Comparison of ENCODE assay signal across 21 cellular contexts in the genomic region with DNA sequence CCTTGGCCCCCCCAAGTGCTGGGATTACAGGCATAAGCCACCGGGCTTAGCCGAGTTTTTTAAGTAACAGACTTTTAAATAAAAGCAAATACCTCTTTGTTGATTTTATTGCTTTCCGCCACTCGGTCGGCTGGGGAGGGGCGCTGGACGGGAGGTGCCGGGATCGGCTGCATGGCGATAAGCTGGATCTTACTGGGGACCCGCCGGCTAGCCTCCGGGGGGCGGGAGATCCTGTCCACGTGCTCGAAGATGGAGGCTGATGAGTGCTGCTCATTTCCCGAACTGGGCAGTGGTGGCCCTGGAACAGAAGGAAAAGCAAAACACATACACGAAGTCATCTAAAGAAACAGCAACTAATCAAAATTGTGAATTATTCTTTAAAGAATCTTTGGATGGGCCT.
DNase-seq lines count a peak whose midpoint lies in the region; ATAC-seq, FAIRE-seq and TF ChIP-seq lines count a peak whose summit lies in the region.
"Had no signal": no experiment of that assay in that cellular context is flagged by ENCODE, and none has a peak within 500 bp of the region (broad histone marks: within the 10 kb centered on the region; RNA-seq: fewer than 3 reads in every experiment).

No MANE protein-coding gene starts in this region.

- H3K27me3 Mint-ChIP-seq in endothelial cell (ENCODE audit: unreplicated experiment): no peaks in the 10 kb centered on the region

- no peak overlapping the region for H2BK120ac ChIP-seq in neuronal stem cell (ENCODE audit: low read depth, low read length)

- H3K9ac ChIP-seq in K562 (ENCODE audit: insufficient read depth in 1 of 2, low read depth in 2 of 2, low read length in 2 of 2) (peak overlapping the region in 1 of 2 experiments; percentile 57; a peak in 1 of 4 replicates), neuronal stem cell (ENCODE audit: low read depth, low read length, poor library complexity) (no peak overlapping the region)
- H3K9ac ChIP-seq: BLaER1 had no signal

- H3K27me3 ChIP-seq in K562 (ENCODE audit: control insufficient read depth in 2 of 2, insufficient read depth in 2 of 2, low read length in 2 of 2) (peaks cover 39 to 70% of the 10 kb centered on the region in 2 experiments), neuronal stem cell (ENCODE audit: control insufficient read depth in 3 of 3, insufficient read depth in 3 of 3, low read depth in 1 of 3, low read length in 3 of 3) (no peaks in the 10 kb centered on the region)
- H3K27me3 ChIP-seq: BE2C, BLaER1 had no signal

- H2AFZ ChIP-seq in K562 (ENCODE audit: low read depth, low read length) (peak overlapping the region; percentile 57), neuronal stem cell (ENCODE audit: low read length) (no peak overlapping the region)

- H2BK12ac ChIP-seq in neuronal stem cell (ENCODE audit: low read length): no peak overlapping the region

- peaks cover 18% of the 10 kb centered on the region for H3K36me3 Mint-ChIP-seq in endothelial cell (ENCODE audit: low read depth, unreplicated experiment)
- H3K36me3 Mint-ChIP-seq: CD14-positive monocyte; CD4-positive, alpha-beta memory T cell; CD4-positive, CD25-positive, alpha-beta regulatory T cell; CD8-positive, alpha-beta memory T cell had no signal

- no peaks in the 10 kb centered on the region for H3K79me2 ChIP-seq in K562 (ENCODE audit: control insufficient read depth, insufficient read depth, low read length)

- no peak for TF ChIP-seq RAD21 in K562 (CRISPR knock-in tag; conservative IDR thresholded peaks at IDR 0.05 in 1 of 2, IDR thresholded peaks at IDR 0.05 in 1 of 2)

- H3K9me3 Mint-ChIP-seq in endothelial cell (ENCODE audit: unreplicated experiment): no peaks in the 10 kb centered on the region
- H3K9me3 Mint-ChIP-seq: CD14-positive monocyte; CD4-positive, alpha-beta memory T cell; CD4-positive, CD25-positive, alpha-beta regulatory T cell; CD8-positive, alpha-beta memory T cell had no signal

- no peak overlapping the region for H3K23ac ChIP-seq in neuronal stem cell (ENCODE audit: low read depth, low read length, poor library complexity)

- CTCF ChIA-PET in K562 (lab: Yijun Ruan, JAX; ENCODE audit: low intra/inter-chr PET ratio): no interaction called here

- no peak overlapping the region for H3K27ac ChIP-seq in K562 (ENCODE audit: extremely low read depth, low read depth, low read length)
- H3K27ac ChIP-seq in neuronal stem cell (replicated peaks; ENCODE audit: low read length): no peak overlapping the region
- H3K27ac ChIP-seq: BLaER1 had no signal

- H4K20me1 ChIP-seq in K562 (replicated peaks; ENCODE audit: control insufficient read depth, insufficient read depth, low read length): no peaks in the 10 kb centered on the region
- H4K20me1 ChIP-seq: BLaER1 had no signal

- no peak overlapping the region for H3K18ac ChIP-seq in neuronal stem cell (ENCODE audit: low read length)

- no TSS peak for BruUV-seq in K562 (replicated peaks; lab: Mats Ljungman, UMichigan)

- POLR2A ChIA-PET in K562 (lab: Yijun Ruan, JAX): interaction anchor here (0.7 to 2.0 kb wide), 3 partner anchors 15 to 70 kb away, joined by 3 to 5 read pairs (median 4); no protein-coding TSS in a partner anchor

- H3K27ac Mint-ChIP-seq in endothelial cell (ENCODE audit: unreplicated experiment): peak overlapping the region; percentile 36

- no peak overlapping the region for H4K91ac ChIP-seq in neuronal stem cell (ENCODE audit: low read depth, low read length, poor library complexity)

- TF ChIP-seq EP300 in K562 (IDR thresholded peaks at IDR 0.05; ENCODE audit: low read length): no peak

- TF ChIP-seq CTCF in K562 (IDR thresholded peaks at IDR 0.05 in 2 of 3, conservative IDR thresholded peaks at IDR 0.05 in 1 of 3; ENCODE audit: insufficient read depth in 2 of 3, low read depth in 1 of 3, low read length in 3 of 3) (no peak), endothelial cell (IDR thresholded peaks at IDR 0.05; ENCODE audit: unreplicated experiment) (no peak)

- in situ Hi-C loops in K562 (cut with MboI): no loop called here

- H3K4me1 ChIP-seq in K562 (replicated peaks in 1 of 2; ENCODE audit: control insufficient read depth in 2 of 2, insufficient read depth in 2 of 2, low read length in 2 of 2) (peaks cover 3 to 18% of the 10 kb centered on the region in 2 experiments; a peak in 4 of 5 replicates), neuronal stem cell (ENCODE audit: control insufficient read depth in 2 of 2, insufficient read depth in 1 of 2, low read depth in 1 of 2, low read length in 2 of 2) (peaks cover 0 to 3% of the 10 kb centered on the region in 2 donors)
- H3K4me1 ChIP-seq: BE2C, BLaER1 had no signal

- DNase-seq in K562 (ENCODE audit: extremely low read depth in 1 of 4, low spot score in 3 of 4): peak; percentile 49 to 61 (median 54)
- no peak for DNase-seq in endothelial cell (ENCODE audit: low spot score)
- DNase-seq in neuronal stem cell (ENCODE audit: low spot score): no peak
- DNase-seq in DMS 273 (lab: John Stamatoyannopoulos, UW; ENCODE audit: unreplicated experiment): no peak
- no peak for DNase-seq in RKO (ENCODE audit: low spot score)
- DNase-seq: 8988T; ACHN; BE2C; C1 segment of cervical spinal cord; CD4-positive, alpha-beta memory T cell; CD4-positive, CD25-positive, alpha-beta regulatory T cell; CD8-positive, alpha-beta memory T cell; COR-L47; GDM1 had no signal

- H3K4me2 ChIP-seq in K562 (ENCODE audit: insufficient read depth, low read length) (peak overlapping the region; percentile 54; the same call in 1 of the 2 replicates), neuronal stem cell (ENCODE audit: insufficient read depth, low read length, poor library complexity, severe bottlenecking) (no peak overlapping the region)
- H3K4me2 ChIP-seq: BLaER1 had no signal

- no peak overlapping the region for H2BK5ac ChIP-seq in neuronal stem cell (ENCODE audit: low read length)

- no peaks in the 10 kb centered on the region for H3K9me1 ChIP-seq in K562 (ENCODE audit: control insufficient read depth, insufficient read depth, low read length)

- no peaks in the 10 kb centered on the region for H3K79me1 ChIP-seq in neuronal stem cell (ENCODE audit: low read depth, low read length)

- H3K4me1 Mint-ChIP-seq in endothelial cell (ENCODE audit: unreplicated experiment): no peaks in the 10 kb centered on the region

- no peak overlapping the region for H3K4me3 Mint-ChIP-seq in endothelial cell (ENCODE audit: unreplicated experiment)
- H3K4me3 Mint-ChIP-seq: CD14-positive monocyte; CD4-positive, CD25-positive, alpha-beta regulatory T cell; CD8-positive, alpha-beta memory T cell had no signal

- no peak overlapping the region for H3K4me3 ChIP-seq in K562
- no peak overlapping the region for H3K4me3 ChIP-seq in neuronal stem cell (ENCODE audit: low read length in 2 of 2)
- H3K4me3 ChIP-seq: BLaER1, GM12878 had no signal

- H3K14ac ChIP-seq in neuronal stem cell (ENCODE audit: low read length): peak overlapping the region; percentile 47

- no peak for FAIRE-seq in K562 (lab: Jason Lieb, UNC)
- FAIRE-seq: A204.1, GM12878, GM12892, GM18507 had no signal

- H2AK5ac ChIP-seq in neuronal stem cell (ENCODE audit: low read depth, low read length): no peak overlapping the region

- WGBS in K562 (ENCODE audit: insufficient coverage, low coverage, missing lambda C conversion rate): 3% methylated on average over 18 of the region's 18 CpGs
- WGBS in neuronal stem cell (ENCODE audit: extremely low coverage in 2 of 2, insufficient read length in 2 of 2, insufficient replicate concordance in 1 of 2), 2 donors: no CpG with 5 or more reads among the region's 18 CpGs

- no peaks in the 10 kb centered on the region for H3K36me3 ChIP-seq in K562 (ENCODE audit: control insufficient read depth, insufficient read depth, low read length)
- peaks cover 23 to 92% of the 10 kb centered on the region in 2 donors for H3K36me3 ChIP-seq in neuronal stem cell (replicated peaks in 1 of 2; ENCODE audit: control insufficient read depth in 2 of 2, insufficient read depth in 2 of 2, low read length in 2 of 2)

- intact Hi-C loops in K562 (cut with micrococcal nuclease): no loop called here

- peak; percentile 55 for ATAC-seq in K562
- ATAC-seq in HG02884 (IDR thresholded peaks at IDR 0.05; ENCODE audit: unreplicated experiment): no peak
- ATAC-seq: GM12878 had no signal

- H2BK15ac ChIP-seq in neuronal stem cell (ENCODE audit: low read length): no peak overlapping the region

- no peak overlapping the region for H4K8ac ChIP-seq in neuronal stem cell (ENCODE audit: low read depth, low read length)

- H3K4ac ChIP-seq in neuronal stem cell (ENCODE audit: low read length): no peak overlapping the region

- no peaks in the 10 kb centered on the region for H3K9me3 ChIP-seq in K562 (replicated peaks; ENCODE audit: control insufficient read depth, insufficient read depth, low read depth, low read length)
- peaks cover 0 to 2% of the 10 kb centered on the region in 2 donors for H3K9me3 ChIP-seq in neuronal stem cell (replicated peaks in 1 of 2; ENCODE audit: control insufficient read depth in 2 of 2, insufficient read depth in 1 of 2, low read depth in 1 of 2, low read length in 2 of 2)
- H3K9me3 ChIP-seq: BE2C, BLaER1 had no signal

- no peak for TF ChIP-seq POLR2A in K562 (conservative IDR thresholded peaks at IDR 0.05)

TF ChIP-seq in K562, 482 proteins besides CTCF, POLR2A, EP300 and RAD21 (continues in another document):
- TF ChIP-seq MYC (IDR thresholded peaks at IDR 0.05; ENCODE audit: low read depth, low read length): 0 out of 2 replicates have a peak, but pooled peaks have one; percentile 52
- TF ChIP-seq MYC (CRISPR knock-in tag; IDR thresholded peaks at IDR 0.05; ENCODE audit: borderline replicate concordance, low read depth): 0 out of 2 replicates have a peak, but pooled peaks have one; percentile 26
- TF ChIP-seq E2F8 (IDR thresholded peaks at IDR 0.05; ENCODE audit: low read depth, partially characterized antibody): no peak

Comparison
In these comparisons a context has a peak if more than half of its experiments do, and no peak if none do; other contexts are left out.
1. DNase-seq: peak in K562 (4 of 4); none in endothelial cell (single experiment), neuronal stem cell (single experiment), DMS 273 (single experiment) and RKO (single experiment).